ENCODE assay signal across 9 cellular contexts in the genomic region with DNA sequence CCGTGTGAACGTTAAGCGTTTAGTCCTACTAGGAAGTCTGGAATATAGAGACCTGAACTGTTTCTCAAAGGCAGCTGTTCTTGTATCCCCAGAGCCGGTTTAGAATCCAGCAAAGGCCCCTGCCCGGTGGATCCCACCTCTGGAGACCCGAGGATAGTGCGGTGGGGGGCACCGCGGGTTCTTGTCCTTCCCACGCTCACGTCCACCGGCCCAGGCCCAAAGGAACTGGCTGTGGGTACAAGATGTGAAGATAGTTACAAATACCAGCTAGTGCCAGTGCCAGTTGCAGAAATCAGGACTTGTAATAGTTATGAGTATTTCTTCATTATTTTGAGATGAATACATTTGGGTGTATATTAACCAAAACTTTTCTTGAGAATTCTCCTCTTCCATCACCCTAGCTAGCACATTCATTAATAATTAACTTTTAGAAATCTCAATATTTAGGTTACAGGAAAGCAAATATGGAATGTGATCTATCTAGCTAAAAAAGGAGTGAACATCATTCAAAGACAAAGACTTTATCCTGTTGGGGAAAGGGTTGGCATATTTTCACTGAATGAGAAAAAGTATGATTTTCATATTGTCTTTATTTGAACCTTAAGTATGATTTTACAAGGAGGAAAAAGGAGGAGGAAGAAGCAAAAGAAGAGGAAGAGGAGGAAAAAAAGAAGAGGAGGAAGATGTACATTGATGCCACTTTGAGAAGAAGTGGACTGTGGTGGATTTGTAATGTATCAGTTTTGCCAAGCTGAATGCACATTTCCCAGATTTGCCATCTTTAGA. TPM values are rescaled to one million over a fixed set of nuclear protein-coding genes. Genes with fewer than 3 reads are reported as not detected.
"Had no signal": no experiment of that assay in that cellular context is flagged by ENCODE, and none has a peak within 500 bp of the region (broad histone marks: within the 10 kb centered on the region; RNA-seq: fewer than 3 reads in every experiment).

No MANE protein-coding gene starts in this region.

RNA-seq across cellular contexts. Expression of gene HJV, which starts 28.5 kb away (rescaled TPM):
- total RNA-seq: activated T-cell treated with anti-CD3 and anti-CD28 coated beads, Interleukin-2, amount 50 U/mL, for 4 hours; astrocyte; endothelial cell of umbilical vein; lower lobe of right lung; mononuclear cell; pancreas; T-helper 1 cell treated with Interleukin-12 subunit alpha and Interleukin-12 subunit beta and Interleukin-4 antibody, amounts not matched to agents 30 ng/mL and 1 ng/mL, for 36 hours; vagina had no signal
- polyA plus RNA-seq: endothelial cell of umbilical vein, keratinocyte had no signal
